In genomic region chr2:161870531-161870930, GRCh38 we compare ENCODE assay signal across 32 cellular contexts.
"Had no signal": no experiment of that assay in that cellular context is flagged by ENCODE, and none has a peak within 500 bp of the region (broad histone marks: within the 10 kb centered on the region; RNA-seq: fewer than 3 reads in every experiment).

No MANE protein-coding gene starts in this region.

- FAIRE-seq: astrocyte had no signal

- H3K36me3 Mint-ChIP-seq: activated CD4-positive, alpha-beta memory T cell treated with anti-CD3 and anti-CD28 coated beads for 36 hours; activated naive CD4-positive, alpha-beta T cell treated with anti-CD3 and anti-CD28 coated beads, Interleukin-2, amount 50 U/mL, for 72 hours; activated naive CD8-positive, alpha-beta T cell treated with anti-CD3 and anti-CD28 coated beads for 36 hours had no signal

- H3K4me3 Mint-ChIP-seq: activated B cell treated with CpG ODN at 0.5 μM for 24 hours; activated CD4-positive, alpha-beta memory T cell treated with anti-CD3 and anti-CD28 coated beads for 36 hours; activated CD4-positive, alpha-beta T cell treated with anti-CD3 and anti-CD28 coated beads, Interleukin-2, amount 10 ng/mL, durations not matched to agents 24 days and 14 days; activated CD8-positive, alpha-beta T cell treated with anti-CD3 and anti-CD28 coated beads for 36 hours; activated naive CD4-positive, alpha-beta T cell treated with anti-CD3 and anti-CD28 coated beads for 36 hours; activated naive CD8-positive, alpha-beta T cell treated with anti-CD3 and anti-CD28 coated beads for 36 hours; activated T-cell treated with anti-CD3 and anti-CD28 coated beads, Interleukin-2, amount 50 U/mL, for 24 hours; T-helper 1 cell treated with Interleukin-12 subunit alpha and Interleukin-12 subunit beta and Interleukin-4 antibody, amounts not matched to agents 30 μg/mL and 1 μg/mL, for 36 hours; T-helper 2 cell treated with Interferon-gamma antibody and Interleukin-4, amounts not matched to agents 5 μg/mL and 100 μg/mL, for 36 hours had no signal

- H3K4me1 ChIP-seq: adrenal gland, body of pancreas, breast epithelium had no signal

- DNase-seq: activated B cell treated with CpG ODN at 0.5 μM for 24 hours; activated CD4-positive, alpha-beta memory T cell treated with anti-CD3 and anti-CD28 coated beads for 36 hours; activated CD4-positive, alpha-beta T cell treated with anti-CD3 and anti-CD28 coated beads for 4 hours; activated CD4-positive, alpha-beta T cell treated with anti-CD3 and anti-CD28 coated beads, Interleukin-2, amount 10 ng/mL, durations not matched to agents 24 days and 14 days; activated CD4-positive, alpha-beta T cell treated with anti-CD3 and anti-CD28 coated beads, Interleukin-2, amount 50 U/mL, for 1 hour; activated CD4-positive, alpha-beta T cell treated with anti-CD3 and anti-CD28 coated beads, Interleukin-2, amount 50 U/mL, for 4 hours; activated CD4-positive, CD25-positive, alpha-beta regulatory T cell treated with anti-CD3 and anti-CD28 coated beads, Interleukin-2, amount 50 U/mL, for 72 hours; activated CD8-positive, alpha-beta memory T cell treated with anti-CD3 and anti-CD28 coated beads, Interleukin-2, amount 50 U/mL, for 4 hours; activated CD8-positive, alpha-beta T cell treated with anti-CD3 and anti-CD28 coated beads for 36 hours; activated effector memory CD4-positive, alpha-beta T cell treated with anti-CD3 and anti-CD28 coated beads, Interleukin-2, amount 50 U/mL, for 16 hours; activated gamma-delta T cell treated with Interleukin-2 at 50 U/mL for 16 hours; activated naive CD4-positive, alpha-beta T cell; activated naive CD4-positive, alpha-beta T cell treated with anti-CD3 and anti-CD28 coated beads for 36 hours; activated naive CD4-positive, alpha-beta T cell treated with anti-CD3 and anti-CD28 coated beads, Interleukin-2, amount 50 U/mL, for 16 hours; activated naive CD8-positive, alpha-beta T cell treated with anti-CD3 and anti-CD28 coated beads for 36 hours; activated T-cell treated with anti-CD3 and anti-CD28 coated beads for 4 hours; activated T-cell treated with anti-CD3 and anti-CD28 coated beads, Interleukin-2, amount 50 U/mL, for 24 hours; activated T-cell treated with anti-CD3 and anti-CD28 coated beads, Interleukin-2, amount 50 U/mL, for 48 hours; adrenal gland; amniotic stem cell; aorta; body of pancreas; brain microvascular endothelial cell; central memory CD4-positive, alpha-beta T cell; T-helper 1 cell; T-helper 9 cell had no signal

- H3K9me3 ChIP-seq: adrenal gland, body of pancreas, breast epithelium had no signal

- H3K36me3 ChIP-seq: adrenal gland, brain microvascular endothelial cell, breast epithelium had no signal

- H3K9me3 Mint-ChIP-seq: activated B cell treated with CpG ODN at 0.5 μM for 24 hours; activated CD4-positive, alpha-beta memory T cell treated with anti-CD3 and anti-CD28 coated beads for 36 hours; activated CD4-positive, alpha-beta T cell treated with anti-CD3 and anti-CD28 coated beads, Interleukin-2, amount 10 ng/mL, durations not matched to agents 24 days and 14 days; activated CD8-positive, alpha-beta T cell treated with anti-CD3 and anti-CD28 coated beads for 36 hours; activated naive CD4-positive, alpha-beta T cell treated with anti-CD3 and anti-CD28 coated beads for 36 hours; activated naive CD4-positive, alpha-beta T cell treated with anti-CD3 and anti-CD28 coated beads, Interleukin-2, amount 50 U/mL, for 72 hours; activated naive CD8-positive, alpha-beta T cell treated with anti-CD3 and anti-CD28 coated beads for 36 hours; activated T-cell treated with anti-CD3 and anti-CD28 coated beads, Interleukin-2, amount 50 U/mL, for 24 hours; T-helper 1 cell treated with Interleukin-12 subunit alpha and Interleukin-12 subunit beta and Interleukin-4 antibody, amounts not matched to agents 30 μg/mL and 1 μg/mL, for 36 hours; T-helper 2 cell treated with Interferon-gamma antibody and Interleukin-4, amounts not matched to agents 5 μg/mL and 100 μg/mL, for 36 hours had no signal

- H3K27ac ChIP-seq: adrenal gland, body of pancreas, brain microvascular endothelial cell, breast epithelium, VCaP had no signal

- H3K4me1 Mint-ChIP-seq: activated B cell treated with CpG ODN at 0.5 μM for 24 hours; activated CD4-positive, alpha-beta T cell treated with anti-CD3 and anti-CD28 coated beads, Interleukin-2, amount 10 ng/mL, durations not matched to agents 24 days and 14 days; activated naive CD8-positive, alpha-beta T cell treated with anti-CD3 and anti-CD28 coated beads for 36 hours had no signal

- H3K27me3 Mint-ChIP-seq: activated B cell treated with CpG ODN at 0.5 μM for 24 hours; activated T-cell treated with anti-CD3 and anti-CD28 coated beads, Interleukin-2, amount 50 U/mL, for 24 hours had no signal

- H3K27ac Mint-ChIP-seq: activated B cell treated with CpG ODN at 0.5 μM for 24 hours; activated CD4-positive, alpha-beta memory T cell treated with anti-CD3 and anti-CD28 coated beads for 36 hours; activated CD4-positive, alpha-beta T cell treated with anti-CD3 and anti-CD28 coated beads, Interleukin-2, amount 10 ng/mL, durations not matched to agents 24 days and 14 days; activated CD8-positive, alpha-beta T cell treated with anti-CD3 and anti-CD28 coated beads for 36 hours; activated naive CD4-positive, alpha-beta T cell treated with anti-CD3 and anti-CD28 coated beads for 36 hours; activated naive CD4-positive, alpha-beta T cell treated with anti-CD3 and anti-CD28 coated beads, Interleukin-2, amount 50 U/mL, for 72 hours; activated naive CD8-positive, alpha-beta T cell treated with anti-CD3 and anti-CD28 coated beads for 36 hours; T-helper 1 cell treated with Interleukin-12 subunit alpha and Interleukin-12 subunit beta and Interleukin-4 antibody, amounts not matched to agents 30 μg/mL and 1 μg/mL, for 36 hours; T-helper 2 cell treated with Interferon-gamma antibody and Interleukin-4, amounts not matched to agents 5 μg/mL and 100 μg/mL, for 36 hours had no signal

- H3K4me3 ChIP-seq: adrenal gland, body of pancreas, breast epithelium had no signal

- H3K27me3 ChIP-seq: adrenal gland, body of pancreas, brain microvascular endothelial cell, breast epithelium had no signal

- ATAC-seq: activated CD8-positive, alpha-beta T cell treated with anti-CD3 and anti-CD28 coated beads for 36 hours; body of pancreas had no signal
